ENCODE assay signal across 14 cellular contexts in the genomic region with DNA sequence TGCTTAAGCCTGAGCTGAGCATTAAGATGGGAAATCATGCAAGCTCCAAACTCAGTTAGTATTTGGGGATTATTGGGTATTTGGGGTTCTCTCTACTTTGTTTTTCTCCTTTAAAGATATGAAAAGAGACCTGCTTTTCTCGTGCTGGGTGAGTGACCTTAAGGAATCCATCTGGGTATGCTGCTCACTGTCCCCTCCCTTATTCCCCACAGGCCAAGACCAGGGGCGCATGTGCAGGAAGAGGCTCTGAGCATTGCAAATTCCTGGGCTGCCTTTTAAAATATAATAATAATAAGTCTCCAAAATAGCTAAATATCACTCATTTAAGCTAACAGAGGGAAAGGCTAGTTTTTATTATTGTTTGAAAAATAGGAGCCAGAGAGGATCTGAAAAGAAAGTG.
DNase-seq lines count a peak whose midpoint lies in the region; ATAC-seq, FAIRE-seq and TF ChIP-seq lines count a peak whose summit lies in the region.
"Had no signal": no experiment of that assay in that cellular context is flagged by ENCODE, and none has a peak within 500 bp of the region (broad histone marks: within the 10 kb centered on the region; RNA-seq: fewer than 3 reads in every experiment).

No MANE protein-coding gene starts in this region.

- ATAC-seq in left lung (no peak), HG02571 (IDR thresholded peaks at IDR 0.05; ENCODE audit: unreplicated experiment) (no peak)
- ATAC-seq: GM23338 had no signal

- intact Hi-C loops in left lung (cut with DNase I): no loop called here
- intact Hi-C loops in stomach (cut with DNase I; ENCODE audit: low total_unique reads): no loop called here

- peaks cover 0 to 10% of the 10 kb centered on the region in 2 donors for H3K36me3 ChIP-seq in left lung
- H3K36me3 ChIP-seq in stomach: peaks cover 0 to 40% (median 21%) of the 10 kb centered on the region in 4 donors
- H3K36me3 ChIP-seq in small intestine (ENCODE audit: control insufficient read depth in 2 of 2, insufficient read depth in 2 of 2, low read length in 2 of 2): no peaks in the 10 kb centered on the region

- DNase-seq in EH (ENCODE audit: low read depth) (peak; percentile 48), chondrocyte (ENCODE audit: low spot score) (no peak), left lung (no peak), stomach (no peak), T-helper 2 cell (no peak), germinal center (ENCODE audit: low spot score) (no peak), small intestine (no peak)
- DNase-seq: activated CD4-positive, alpha-beta T cell treated with anti-CD3 and anti-CD28 coated beads for 4 hours; activated T-cell treated with anti-CD3 and anti-CD28 coated beads, Interleukin-2, amount 50 U/mL, for 1 hour; cortex of kidney; stimulated activated CD4-positive, alpha-beta T cell treated with anti-CD3 and anti-CD28 coated beads, Interleukin-4, amount 100 ng/mL, for 1 hour had no signal

- no peak for TF ChIP-seq POLR2A in stomach (IDR thresholded peaks at IDR 0.05)

- H3K27ac Mint-ChIP-seq in chondrocyte (ENCODE audit: unreplicated experiment): peak overlapping the region; percentile 93
- H3K27ac Mint-ChIP-seq: activated naive CD8-positive, alpha-beta T cell; GM23338 had no signal

- FAIRE-seq in small intestine (lab: Jason Lieb, UNC): no peak

- H3K9me3 ChIP-seq in left lung: no peaks in the 10 kb centered on the region
- no peaks in the 10 kb centered on the region for H3K9me3 ChIP-seq in stomach
- H3K9me3 ChIP-seq in small intestine (ENCODE audit: control insufficient read depth, low read depth): no peaks in the 10 kb centered on the region

- H3K27me3 Mint-ChIP-seq in chondrocyte (ENCODE audit: low read depth): no peaks in the 10 kb centered on the region

- H3K27ac ChIP-seq in left lung: peak overlapping the region; percentile 64 to 86
- H3K27ac ChIP-seq in stomach: peak overlapping the region in 4 of 5 donors; percentile 70 to 91 (median 82)
- peak overlapping the region in 1 of 2 donors; percentile 21 for H3K27ac ChIP-seq in small intestine (ENCODE audit: low read depth in 1 of 2, low read length in 1 of 2)

- peaks cover 3% of the 10 kb centered on the region for H3K9me3 Mint-ChIP-seq in chondrocyte (ENCODE audit: low read depth)

- TF ChIP-seq CTCF in chondrocyte (IDR thresholded peaks at IDR 0.05) (no peak), left lung (IDR thresholded peaks at IDR 0.05) (no peak), stomach (IDR thresholded peaks at IDR 0.05) (no peak)

- H3K4me3 Mint-ChIP-seq in chondrocyte (ENCODE audit: unreplicated experiment): peak overlapping the region; percentile 14
- H3K4me3 Mint-ChIP-seq: activated naive CD8-positive, alpha-beta T cell; GM23338 had no signal

- WGBS in stomach, 5 donors: 55 to 66% (median 56%) methylated on average over 2 of the region's 2 CpGs
- WGBS in small intestine, 3 donors: 57 to 63% (median 60%) methylated on average over 2 of the region's 2 CpGs

- H3K4me1 Mint-ChIP-seq in chondrocyte (ENCODE audit: low read depth): peaks cover 86% of the 10 kb centered on the region
- H3K4me1 Mint-ChIP-seq: GM23338 had no signal

- H3K27me3 ChIP-seq in left lung (no peaks in the 10 kb centered on the region), stomach (no peaks in the 10 kb centered on the region), small intestine (ENCODE audit: control insufficient read depth in 2 of 2, insufficient read depth in 2 of 2, low read length in 2 of 2) (no peaks in the 10 kb centered on the region)

- no peak overlapping the region for H3K4me3 ChIP-seq in left lung
- no peak overlapping the region for H3K4me3 ChIP-seq in stomach
- H3K4me3 ChIP-seq in small intestine (ENCODE audit: low read depth in 1 of 2, low read length in 2 of 2): no peak overlapping the region
- H3K4me3 ChIP-seq: GM23338 had no signal

- H3K4me1 ChIP-seq in left lung (peaks cover 54 to 74% of the 10 kb centered on the region in 2 donors), stomach (peaks cover 26 to 75% (median 58%) of the 10 kb centered on the region in 4 donors), small intestine (ENCODE audit: control insufficient read depth in 2 of 2, insufficient read depth in 1 of 2, low read depth in 1 of 2, low read length in 1 of 2) (peaks cover 1 to 20% of the 10 kb centered on the region in 2 donors)

- TF ChIP-seq EP300 in stomach (IDR thresholded peaks at IDR 0.05): no peak

- peaks cover 58% of the 10 kb centered on the region for H3K36me3 Mint-ChIP-seq in chondrocyte (ENCODE audit: low read depth)
